ENCODE assay signal across 11 cellular contexts in the genomic region with DNA sequence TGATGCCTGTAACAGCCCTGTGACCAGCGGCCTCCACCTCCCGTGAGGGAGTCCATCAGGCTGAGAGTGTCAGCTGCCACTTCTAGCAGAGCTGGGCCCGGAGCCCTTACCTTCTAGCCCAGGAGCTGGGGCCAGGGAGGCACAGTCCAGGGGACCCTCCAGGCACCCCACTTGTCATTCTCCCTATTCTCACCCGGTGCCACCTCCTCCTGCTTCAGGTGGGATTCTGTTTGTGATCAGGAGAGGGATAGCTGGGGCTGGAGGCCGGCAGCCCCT. TPM values are rescaled to one million over a fixed set of nuclear protein-coding genes. Genes with fewer than 3 reads are reported as not detected.
DNase-seq lines count a peak whose midpoint lies in the region; ATAC-seq, FAIRE-seq and TF ChIP-seq lines count a peak whose summit lies in the region.
"Had no signal": no experiment of that assay in that cellular context is flagged by ENCODE, and none has a peak within 500 bp of the region (broad histone marks: within the 10 kb centered on the region; RNA-seq: fewer than 3 reads in every experiment).

No MANE protein-coding gene starts in this region.

- no peaks in the 10 kb centered on the region for H4K20me1 ChIP-seq in GM12878 (ENCODE audit: control insufficient read depth, insufficient read depth)

- SMC1A ChIA-PET in GM12878 (lab: Charles Lee; ENCODE audit: uncharacterized antibody, unreplicated experiment): interaction anchor here (1.8 kb wide), 1 partner anchor 61 kb away, joined by 9 read pairs; no protein-coding TSS in a partner anchor

- no peaks in the 10 kb centered on the region for H3K36me3 ChIP-seq in right atrium auricular region
- H3K36me3 ChIP-seq in GM12878 (ENCODE audit: control insufficient read depth in 2 of 2, insufficient read depth in 2 of 2, low read length in 1 of 2): no peaks in the 10 kb centered on the region; a peak in 1 of 4 replicates
- H3K36me3 ChIP-seq in muscle layer of duodenum (ENCODE audit: control insufficient read depth in 1 of 2, insufficient read depth in 2 of 2, low read length in 2 of 2): no peaks in the 10 kb centered on the region
- no peaks in the 10 kb centered on the region for H3K36me3 ChIP-seq in uterus

- ATAC-seq in left ventricle myocardium superior (no peak), GM12878 (no peak), GM18861 (IDR thresholded peaks at IDR 0.05; ENCODE audit: unreplicated experiment) (no peak)

- intact Hi-C loops in left ventricle myocardium superior (cut with micrococcal nuclease) (no loop called here), GM12878 (cut with micrococcal nuclease; ENCODE audit: unreplicated experiment) (loop anchor here (5.0 kb wide), 1 partner anchor 81 kb away; no protein-coding TSS in a partner anchor), uterus (cut with DNase I; ENCODE audit: low total_unique reads) (no loop called here)

- no peak for TF ChIP-seq POLR2A in GM12878 (IDR thresholded peaks at IDR 0.05; ENCODE audit: low read depth, low read length)
- no peak for TF ChIP-seq POLR2A in uterus (IDR thresholded peaks at IDR 0.05)

- CTCF ChIA-PET in GM12878 (lab: Yijun Ruan, JAX): interaction anchor here (0.6 to 1.6 kb wide), 3 partner anchors 17 to 307 kb away, joined by 4 to 5 read pairs (median 4); no protein-coding TSS in a partner anchor

- POLR2A ChIA-PET in GM12878 (lab: Charles Lee): interaction anchor here (0.6 to 1.8 kb wide), 3 partner anchors 10 to 1326 kb away, joined by 4 to 7 read pairs (median 5); no protein-coding TSS in a partner anchor

- H3K27me3 ChIP-seq in right atrium auricular region: no peaks in the 10 kb centered on the region
- no peaks in the 10 kb centered on the region for H3K27me3 ChIP-seq in GM12878 (replicated peaks in 1 of 2; ENCODE audit: control insufficient read depth in 2 of 2, insufficient read depth in 2 of 2, low read length in 1 of 2)
- no peaks in the 10 kb centered on the region for H3K27me3 ChIP-seq in muscle layer of duodenum (ENCODE audit: low read depth, low read length)
- no peaks in the 10 kb centered on the region for H3K27me3 ChIP-seq in uterus

- TF ChIP-seq CTCF in right atrium auricular region (IDR thresholded peaks at IDR 0.05) (no peak), GM12878 (IDR thresholded peaks at IDR 0.05 in 2 of 3, conservative IDR thresholded peaks at IDR 0.05 in 1 of 3; ENCODE audit: control insufficient read depth in 2 of 3, extremely low read depth in 1 of 3, insufficient read depth in 1 of 3, low read depth in 3 of 3, low read length in 3 of 3) (no peak), uterus (IDR thresholded peaks at IDR 0.05) (no peak)

- peaks cover 0 to 56% of the 10 kb centered on the region in 2 donors for H3K4me1 ChIP-seq in right atrium auricular region
- H3K4me1 ChIP-seq in GM12878 (ENCODE audit: control insufficient read depth, insufficient read depth, low read length): peaks cover 43% of the 10 kb centered on the region
- peaks cover 0 to 44% of the 10 kb centered on the region in 2 donors for H3K4me1 ChIP-seq in muscle layer of duodenum (ENCODE audit: control insufficient read depth in 1 of 2, insufficient read depth in 2 of 2, low read length in 2 of 2)
- peaks cover 0 to 24% of the 10 kb centered on the region in 2 donors for H3K4me1 ChIP-seq in uterus

- H3K79me2 ChIP-seq in GM12878 (ENCODE audit: control insufficient read depth, insufficient read depth, low read length): peaks cover 60% of the 10 kb centered on the region

- in situ Hi-C loops in GM12878 (cut with MboI): loop anchor here (5.0 kb wide), 1 partner anchor 61 kb away; no protein-coding TSS in a partner anchor

- H3K9ac ChIP-seq in GM12878 (ENCODE audit: control insufficient read depth, insufficient read depth, low read length): peak overlapping the region; percentile 73

- H2AFZ ChIP-seq in GM12878 (ENCODE audit: control insufficient read depth, low read depth, low read length): peak overlapping the region; percentile 57; the same call in 1 of the 2 replicates

- TF ChIP-seq RAD21 in GM12878 (IDR thresholded peaks at IDR 0.05; ENCODE audit: insufficient read depth, low read depth, low read length): no peak

- RAD21 ChIA-PET in GM12878 (lab: Charles Lee; ENCODE audit: unreplicated experiment): interaction anchor here (1.0 to 2.1 kb wide), 2 partner anchors 20 to 63 kb away, joined by 3 to 7 read pairs; no protein-coding TSS in a partner anchor

- no peaks in the 10 kb centered on the region for H3K9me3 ChIP-seq in right atrium auricular region
- no peaks in the 10 kb centered on the region; the same call in 2 of the 3 replicates for H3K9me3 ChIP-seq in GM12878 (replicated peaks; ENCODE audit: control insufficient read depth, insufficient read depth, low read length)
- no peaks in the 10 kb centered on the region for H3K9me3 ChIP-seq in muscle layer of duodenum (ENCODE audit: control insufficient read depth in 1 of 2, low read length in 2 of 2)
- no peaks in the 10 kb centered on the region for H3K9me3 ChIP-seq in uterus

- no peak for TF ChIP-seq EP300 in GM12878 (IDR thresholded peaks at IDR 0.05; ENCODE audit: borderline replicate concordance in 1 of 2, control insufficient read depth in 1 of 2, low read depth in 2 of 2, low read length in 2 of 2)

- no peak for DNase-seq in right atrium auricular region (ENCODE audit: low spot score)
- DNase-seq in left ventricle myocardium superior: no peak
- no peak for DNase-seq in GM12878 (ENCODE audit: low read depth, low spot score)
- no peak for DNase-seq in uterus
- DNase-seq in NCI-H2196 (lab: John Stamatoyannopoulos, UW; ENCODE audit: unreplicated experiment): no peak
- no peak for DNase-seq in activated effector memory CD4-positive, alpha-beta T cell treated with anti-CD3 and anti-CD28 coated beads, Interleukin-2, amount 50 U/mL, for 16 hours
- DNase-seq: NCI-H2081 had no signal

- H3K27ac ChIP-seq in right atrium auricular region (peak overlapping the region; percentile 81 to 88), GM12878 (ENCODE audit: control insufficient read depth, insufficient read depth) (peak overlapping the region; percentile 84), muscle layer of duodenum (ENCODE audit: low read length) (peak overlapping the region; percentile 81), uterus (peak overlapping the region; percentile 61 to 75)

- no peak for FAIRE-seq in GM12878 (lab: Jason Lieb, UNC)
- FAIRE-seq: D721Med, TTC549 had no signal

- H3K4me3 ChIP-seq in right atrium auricular region (peak overlapping the region in 1 of 2 donors; percentile 22), GM12878 (peak overlapping the region; percentile 89), muscle layer of duodenum (ENCODE audit: low read depth in 1 of 2, low read length in 2 of 2) (peak overlapping the region; percentile 37 to 45), uterus (no peak overlapping the region)

- H3K4me2 ChIP-seq in GM12878 (ENCODE audit: control insufficient read depth, insufficient read depth): peak overlapping the region; percentile 95

- no TSS peak for BruUV-seq in GM12878 (replicated peaks; lab: Mats Ljungman, UMichigan)

- WGBS in GM12878 (ENCODE audit: insufficient coverage, insufficient replicate concordance, low lambda C conversion rate, missing lambda C conversion rate): 85% methylated on average over 5 of the region's 5 CpGs

TF ChIP-seq in GM12878, 131 proteins besides CTCF, POLR2A, EP300 and RAD21 (continues in another document):
- no peak for TF ChIP-seq NBN (IDR thresholded peaks at IDR 0.05)

RNA-seq across cellular contexts. Expression of gene RASA3, which starts 4.1 kb away (rescaled TPM):
- total RNA-seq in right atrium auricular region (10 to 100 TPM; 10.2 to 13.2 TPM), left ventricle myocardium superior (12.3 TPM), GM12878 (2014; rRNA removed) (18.2 and 19.1 TPM in 2 replicates), GM12878 (2014; rRNA removed; fragmentation: Illumina TruSeq; extraction: Trizol) (14.6 and 16.6 TPM in 2 replicates), GM12878 (2021) (29.4 and 33.9 TPM in 2 replicates), uterus (10 to 100 TPM in 3 of 4 donors, 1 to 10 TPM in 1; 8.5 to 31.6 (median 17.2) TPM)
- 26.7 and 27.7 TPM in 2 replicates for total RNA-seq in GM12878 (2013; cell fraction: nucleolus; rRNA removed)
- polyA plus RNA-seq in GM12878 (2011; ENCODE audit: low read depth): 6.4 TPM
- polyA plus RNA-seq in GM12878 (2011; rRNA removed) (10.5 and 15.0 TPM in 2 replicates), GM12878 (2014; fragmentation: Illumina TruSeq; extraction: Trizol) (13.8 and 19.8 TPM in 2 replicates), GM12878 (2014; fragmentation: Nextera tagmentation; extraction: Ambion mirVana) (1 to 10 TPM in 1 of 2 experiments, under 1 TPM in 1; 0.79 to 2.1 TPM), GM12878 (2014; rRNA removed) (28.5 and 29.0 TPM in 2 replicates), GM12878 (2016; fragmentation: Nextera tagmentation; extraction: Ambion mirVana) (10 to 100 TPM; 16.5 to 18.6 TPM)
- 15.9 and 18.4 TPM in 2 replicates for polyA plus RNA-seq in GM12878 (2011; cell fraction: cytosol; rRNA removed)
- polyA plus RNA-seq in GM12878 (2011; cell fraction: nucleus; rRNA removed): 30.3 and 33.9 TPM in 2 replicates
- 13.9 and 16.8 TPM in 2 replicates for polyA plus RNA-seq in GM12878 (2012)
- polyA minus RNA-seq in GM12878 (2011; rRNA and poly(A)+ RNA removed): 11.9 and 19.9 TPM in 2 replicates
- polyA minus RNA-seq in GM12878 (2011; cell fraction: cytosol; rRNA and poly(A)+ RNA removed): 7.7 and 7.9 TPM in 2 replicates
- 7.3 and 11.3 TPM in 2 replicates for polyA minus RNA-seq in GM12878 (2011; cell fraction: nucleus; rRNA and poly(A)+ RNA removed)

RNA-seq across cellular contexts. Expression of gene CFAP97D2, which starts 50.8 kb away (rescaled TPM):
- total RNA-seq in right atrium auricular region (not detected), left ventricle myocardium superior (not detected), GM12878 (2014; rRNA removed) (not detected in 2 replicates), GM12878 (2014; rRNA removed; fragmentation: Illumina TruSeq; extraction: Trizol) (not detected in 2 replicates), GM12878 (2021) (not detected in 2 replicates), uterus (not detected)
- not detected in 2 replicates for total RNA-seq in GM12878 (2013; cell fraction: nucleolus; rRNA removed)
- polyA plus RNA-seq in GM12878 (2011; ENCODE audit: low read depth): not detected
- polyA plus RNA-seq in GM12878 (2011; rRNA removed) (not detected in 2 replicates), GM12878 (2014; fragmentation: Illumina TruSeq; extraction: Trizol) (not detected in 2 replicates), GM12878 (2014; fragmentation: Nextera tagmentation; extraction: Ambion mirVana) (not detected), GM12878 (2014; rRNA removed) (not detected in 2 replicates), GM12878 (2016; fragmentation: Nextera tagmentation; extraction: Ambion mirVana) (not detected)
- not detected in 2 replicates for polyA plus RNA-seq in GM12878 (2011; cell fraction: cytosol; rRNA removed)
- polyA plus RNA-seq in GM12878 (2011; cell fraction: nucleus; rRNA removed): not detected in 2 replicates
- not detected in 2 replicates for polyA plus RNA-seq in GM12878 (2012)
- polyA minus RNA-seq in GM12878 (2011; rRNA and poly(A)+ RNA removed): not detected in 2 replicates
- polyA minus RNA-seq in GM12878 (2011; cell fraction: cytosol; rRNA and poly(A)+ RNA removed): not detected in 2 replicates
- not detected in 2 replicates for polyA minus RNA-seq in GM12878 (2011; cell fraction: nucleus; rRNA and poly(A)+ RNA removed)

Comparison
In these comparisons a context has a peak if more than half of its experiments do, and no peak if none do; other contexts are left out.
1. H3K4me3 ChIP-seq: peak in GM12878 (single experiment) and muscle layer of duodenum (2 of 2); none in uterus (0 of 2).
2. Peak in every context shown above with its lines, with median percentiles within 50 percentile points of each other: H3K27ac ChIP-seq.